28 cellular contexts compared by ENCODE assay signal in genomic region chr4:141432000-141432712, GRCh38.
DNase-seq lines count a peak whose midpoint lies in the region; ATAC-seq, FAIRE-seq and TF ChIP-seq lines count a peak whose summit lies in the region.
"Had no signal": no experiment of that assay in that cellular context is flagged by ENCODE, and none has a peak within 500 bp of the region (broad histone marks: within the 10 kb centered on the region; RNA-seq: fewer than 3 reads in every experiment).

No MANE protein-coding gene starts in this region.

- H3K4me1 ChIP-seq in liver (ENCODE audit: control insufficient read depth in 4 of 4, insufficient read depth in 4 of 4, low read length in 3 of 4), result no peaks in the 10 kb centered on the region
- no peaks in the 10 kb centered on the region for H3K4me1 ChIP-seq in HepG2 (ENCODE audit: insufficient read depth, low read length)
- H3K4me1 ChIP-seq in neuronal stem cell (ENCODE audit: control insufficient read depth in 2 of 2, insufficient read depth in 1 of 2, low read depth in 1 of 2, low read length in 2 of 2), result no peaks in the 10 kb centered on the region
- no peaks in the 10 kb centered on the region for H3K4me1 ChIP-seq in naive thymus-derived CD4-positive, alpha-beta T cell (ENCODE audit: control insufficient read depth in 2 of 2, insufficient read depth in 2 of 2, low read length in 2 of 2)
- H3K4me1 ChIP-seq: BLaER1, lower lobe of right lung, upper lobe of right lung had no signal

- peaks cover 0 to 3% (median 0%) of the 10 kb centered on the region in 11 donors for H3K9me3 Mint-ChIP-seq in naive thymus-derived CD4-positive, alpha-beta T cell

- H2AFZ ChIP-seq in HepG2 (ENCODE audit: low read length), result no peak overlapping the region
- H2AFZ ChIP-seq in neuronal stem cell (ENCODE audit: low read length), result no peak overlapping the region

- no peak overlapping the region for H3K4ac ChIP-seq in neuronal stem cell (ENCODE audit: low read length)

- H3K4me3 Mint-ChIP-seq in naive thymus-derived CD4-positive, alpha-beta T cell, result no peak overlapping the region
- H3K4me3 Mint-ChIP-seq: activated CD8-positive, alpha-beta memory T cell treated with anti-CD3 and anti-CD28 coated beads, Interleukin-2, amount 10 ng/mL, durations not matched to agents 7 days and 5 days; activated T-cell treated with anti-CD3 and anti-CD28 coated beads, Interleukin-2, amount 50 U/mL, for 72 hours; H9; stimulated activated memory B cell treated with anti-CD40 and anti-IgM and Interleukin-4, amounts not matched to agents 10 μg/mL and 1 μg/mL and 100 μg/mL, for 72 hours had no signal

- TF ChIP-seq POLR2A in HepG2 (IDR thresholded peaks at IDR 0.05; ENCODE audit: insufficient read depth in 1 of 2, low read depth in 2 of 2, low read length in 2 of 2), result no peak

- no peaks in the 10 kb centered on the region for H3K36me3 Mint-ChIP-seq in naive thymus-derived CD4-positive, alpha-beta T cell
- H3K36me3 Mint-ChIP-seq: activated CD8-positive, alpha-beta memory T cell treated with anti-CD3 and anti-CD28 coated beads, Interleukin-2, amount 10 ng/mL, durations not matched to agents 7 days and 5 days; stimulated activated memory B cell treated with anti-CD40 and anti-IgM and Interleukin-4, amounts not matched to agents 10 μg/mL and 1 μg/mL and 100 μg/mL, for 72 hours had no signal

- no peak overlapping the region for H3K27ac Mint-ChIP-seq in naive thymus-derived CD4-positive, alpha-beta T cell
- H3K27ac Mint-ChIP-seq: activated CD8-positive, alpha-beta memory T cell treated with anti-CD3 and anti-CD28 coated beads, Interleukin-2, amount 10 ng/mL, durations not matched to agents 7 days and 5 days; activated T-cell treated with anti-CD3 and anti-CD28 coated beads, Interleukin-2, amount 50 U/mL, for 72 hours; H9; stimulated activated memory B cell treated with anti-CD40 and anti-IgM and Interleukin-4, amounts not matched to agents 10 μg/mL and 1 μg/mL and 100 μg/mL, for 72 hours had no signal

- H2BK15ac ChIP-seq in neuronal stem cell (ENCODE audit: low read length), result no peak overlapping the region

- H3K79me2 ChIP-seq in HepG2 (ENCODE audit: insufficient read depth, low read length), result no peaks in the 10 kb centered on the region

- TF ChIP-seq RAD21 in liver (IDR thresholded peaks at IDR 0.05) (no peak), HepG2 (CRISPR knock-in tag; IDR thresholded peaks at IDR 0.05) (no peak)

- no peak overlapping the region for H4K91ac ChIP-seq in neuronal stem cell (ENCODE audit: low read depth, low read length, poor library complexity)

- no peaks in the 10 kb centered on the region for H3K4me1 Mint-ChIP-seq in naive thymus-derived CD4-positive, alpha-beta T cell
- H3K4me1 Mint-ChIP-seq: activated CD8-positive, alpha-beta memory T cell treated with anti-CD3 and anti-CD28 coated beads, Interleukin-2, amount 10 ng/mL, durations not matched to agents 7 days and 5 days; H9; stimulated activated memory B cell treated with anti-CD40 and anti-IgM and Interleukin-4, amounts not matched to agents 10 μg/mL and 1 μg/mL and 100 μg/mL, for 72 hours had no signal

- H2BK120ac ChIP-seq in neuronal stem cell (ENCODE audit: low read depth, low read length), result no peak overlapping the region

- no peaks in the 10 kb centered on the region for H3K9me3 ChIP-seq in liver (ENCODE audit: control insufficient read depth in 4 of 4, low read length in 3 of 4)
- H3K9me3 ChIP-seq in HepG2 (ENCODE audit: low read length), result no peaks in the 10 kb centered on the region
- no peaks in the 10 kb centered on the region for H3K9me3 ChIP-seq in neuronal stem cell (replicated peaks in 1 of 2; ENCODE audit: control insufficient read depth in 2 of 2, insufficient read depth in 1 of 2, low read depth in 1 of 2, low read length in 2 of 2)
- no peaks in the 10 kb centered on the region for H3K9me3 ChIP-seq in naive thymus-derived CD4-positive, alpha-beta T cell (ENCODE audit: control insufficient read depth in 2 of 3, low read length in 3 of 3)
- H3K9me3 ChIP-seq: BLaER1, lower lobe of right lung, upper lobe of right lung had no signal

- no peak overlapping the region for H2AK5ac ChIP-seq in neuronal stem cell (ENCODE audit: low read depth, low read length)

- POLR2A ChIA-PET in HepG2 (lab: Yijun Ruan, JAX), result no interaction called here
- POLR2A ChIA-PET in naive thymus-derived CD4-positive, alpha-beta T cell (lab: Charles Lee), result no interaction called here

- no peak overlapping the region for H3K4me2 ChIP-seq in HepG2 (ENCODE audit: low read depth, low read length)
- H3K4me2 ChIP-seq in neuronal stem cell (ENCODE audit: insufficient read depth, low read length, poor library complexity, severe bottlenecking), result no peak overlapping the region
- H3K4me2 ChIP-seq: BLaER1 had no signal

- no peaks in the 10 kb centered on the region for H3K36me3 ChIP-seq in liver (ENCODE audit: control insufficient read depth in 4 of 4, insufficient read depth in 3 of 4, low read depth in 1 of 4, low read length in 3 of 4)
- no peaks in the 10 kb centered on the region for H3K36me3 ChIP-seq in HepG2 (replicated peaks in 1 of 2; ENCODE audit: control insufficient read depth in 1 of 2, insufficient read depth in 2 of 2, low read length in 2 of 2)
- no peaks in the 10 kb centered on the region for H3K36me3 ChIP-seq in neuronal stem cell (replicated peaks in 1 of 2; ENCODE audit: control insufficient read depth in 2 of 2, insufficient read depth in 2 of 2, low read length in 2 of 2)
- no peaks in the 10 kb centered on the region for H3K36me3 ChIP-seq in naive thymus-derived CD4-positive, alpha-beta T cell (ENCODE audit: control insufficient read depth in 2 of 3, insufficient read depth in 3 of 3, low read length in 3 of 3)
- H3K36me3 ChIP-seq: BLaER1, lower lobe of right lung, upper lobe of right lung had no signal

- H3K27me3 ChIP-seq in liver (ENCODE audit: control insufficient read depth in 4 of 4, insufficient read depth in 4 of 4, low read length in 3 of 4) (no peaks in the 10 kb centered on the region), HepG2 (ENCODE audit: control insufficient read depth in 1 of 2, insufficient read depth in 2 of 2, low read length in 2 of 2) (no peaks in the 10 kb centered on the region; a peak in 1 of 5 replicates), neuronal stem cell (ENCODE audit: control insufficient read depth in 3 of 3, insufficient read depth in 3 of 3, low read depth in 1 of 3, low read length in 3 of 3) (peaks cover 0 to 2% (median 0%) of the 10 kb centered on the region in 3 experiments)
- H3K27me3 ChIP-seq in naive thymus-derived CD4-positive, alpha-beta T cell (ENCODE audit: control insufficient read depth in 2 of 2, insufficient read depth in 2 of 2, low read length in 2 of 2), result no peaks in the 10 kb centered on the region
- H3K27me3 ChIP-seq: BLaER1, upper lobe of right lung had no signal

- no peak overlapping the region for H2BK5ac ChIP-seq in neuronal stem cell (ENCODE audit: low read length)

- intact Hi-C loops in HepG2 (cut with micrococcal nuclease; ENCODE audit: unreplicated experiment), result loop anchor here (10.0 kb wide), 1 partner anchor 987 kb away; no protein-coding TSS in a partner anchor
- intact Hi-C loops in naive thymus-derived CD4-positive, alpha-beta T cell (cut with micrococcal nuclease), result no loop called here

- H3K27ac ChIP-seq in liver (ENCODE audit: low read depth in 1 of 2, low read length in 2 of 2), result no peak overlapping the region
- no peak overlapping the region for H3K27ac ChIP-seq in HepG2 (ENCODE audit: extremely low read length, insufficient read depth, low read length)
- no peak overlapping the region for H3K27ac ChIP-seq in neuronal stem cell (replicated peaks; ENCODE audit: low read length)
- H3K27ac ChIP-seq in naive thymus-derived CD4-positive, alpha-beta T cell (ENCODE audit: low read depth, low read length), result no peak overlapping the region
- H3K27ac ChIP-seq: BLaER1, lower lobe of right lung, upper lobe of right lung had no signal

- FAIRE-seq in HepG2 (lab: Jason Lieb, UNC), result no peak
- FAIRE-seq: A204.1, GM12891, islet of Langerhans had no signal

- H3K4me3 ChIP-seq in liver (ENCODE audit: low read depth in 1 of 3, low read length in 3 of 3), result no peak overlapping the region
- H3K4me3 ChIP-seq in HepG2 (replicated peaks in 1 of 3; ENCODE audit: insufficient read depth in 1 of 3, low read depth in 2 of 3, low read length in 3 of 3), result no peak overlapping the region
- no peak overlapping the region for H3K4me3 ChIP-seq in astrocyte of the cerebellum (ENCODE audit: low read depth, low read length)
- H3K4me3 ChIP-seq in neuronal stem cell (ENCODE audit: low read length in 2 of 2), result no peak overlapping the region
- H3K4me3 ChIP-seq in naive thymus-derived CD4-positive, alpha-beta T cell (ENCODE audit: low read length), result no peak overlapping the region
- H3K4me3 ChIP-seq: BLaER1, lower lobe of right lung, upper lobe of right lung had no signal

- no TSS peak for BruUV-seq in HepG2 (replicated peaks; lab: Mats Ljungman, UMichigan)

- no peaks in the 10 kb centered on the region for H4K20me1 ChIP-seq in HepG2 (ENCODE audit: insufficient read depth, low read length)
- H4K20me1 ChIP-seq: BLaER1 had no signal

- H3K18ac ChIP-seq in neuronal stem cell (ENCODE audit: low read length), result no peak overlapping the region

- H3K14ac ChIP-seq in neuronal stem cell (ENCODE audit: low read length), result no peak overlapping the region

- H4K8ac ChIP-seq in neuronal stem cell (ENCODE audit: low read depth, low read length), result no peak overlapping the region

- H3K79me1 ChIP-seq in neuronal stem cell (ENCODE audit: low read depth, low read length), result no peaks in the 10 kb centered on the region

- H2BK12ac ChIP-seq in neuronal stem cell (ENCODE audit: low read length), result no peak overlapping the region

- no peak overlapping the region for H3K9ac ChIP-seq in liver (ENCODE audit: low read depth in 1 of 2, low read length in 2 of 2)
- H3K9ac ChIP-seq in HepG2 (ENCODE audit: insufficient read depth, low read depth, low read length), result no peak overlapping the region
- no peak overlapping the region for H3K9ac ChIP-seq in neuronal stem cell (ENCODE audit: low read depth, low read length, poor library complexity)
- H3K9ac ChIP-seq: BLaER1 had no signal

- DNase-seq in HepG2 (ENCODE audit: low spot score), result no peak
- peak; percentile 5 for DNase-seq in astrocyte of the cerebellum (ENCODE audit: low read depth)
- peak; percentile 25 for DNase-seq in glomerular visceral epithelial cell (ENCODE audit: extremely low spot score)
- DNase-seq in NCI-H510A (lab: John Stamatoyannopoulos, UW), result no peak
- DNase-seq in stimulated activated CD8-positive, alpha-beta memory T cell treated with anti-CD3 and anti-CD28 coated beads, Interleukin-4, amount 100 ng/mL, for 48 hours, result no peak
- DNase-seq in neuronal stem cell (ENCODE audit: low spot score), result no peak
- no peak for DNase-seq in naive thymus-derived CD4-positive, alpha-beta T cell
- DNase-seq: activated CD4-positive, alpha-beta T cell treated with anti-CD3 and anti-CD28 coated beads for 48 hours; activated CD8-positive, alpha-beta memory T cell treated with anti-CD3 and anti-CD28 coated beads, Interleukin-2, amount 10 ng/mL, durations not matched to agents 7 days and 5 days; activated naive CD4-positive, alpha-beta T cell treated with Interleukin-2 at 50 U/mL for 16 hours; activated T-cell treated with anti-CD3 and anti-CD28 coated beads, Interleukin-2, amount 50 U/mL, for 72 hours; amygdala; central memory CD4-positive, alpha-beta T cell; DMS79; H9; lower lobe of right lung; NCI-H1105 treated with DMSO at 0.1 percent for 48 hours; NCI-H2029 treated with DMSO at 0.1 percent for 48 hours; NCI-H2227 treated with DMSO at 0.1 percent for 48 hours; stimulated activated CD4-positive, alpha-beta T cell treated with anti-CD3 and anti-CD28 coated beads, Interleukin-2, amount 100 ng/mL, for 48 hours; upper lobe of right lung had no signal

- H3K27me3 Mint-ChIP-seq in naive thymus-derived CD4-positive, alpha-beta T cell, result peaks cover 0 to 4% (median 0%) of the 10 kb centered on the region in 5 donors
- H3K27me3 Mint-ChIP-seq: activated CD8-positive, alpha-beta memory T cell treated with anti-CD3 and anti-CD28 coated beads, Interleukin-2, amount 10 ng/mL, durations not matched to agents 7 days and 5 days; stimulated activated memory B cell treated with anti-CD40 and anti-IgM and Interleukin-4, amounts not matched to agents 10 μg/mL and 1 μg/mL and 100 μg/mL, for 72 hours had no signal

- CTCF ChIA-PET in HepG2 (lab: Yijun Ruan, JAX; ENCODE audit: low intra/inter-chr PET ratio, low total read pairs), result no interaction called here
- CTCF ChIA-PET in naive thymus-derived CD4-positive, alpha-beta T cell (lab: Charles Lee), result no interaction called here

- ATAC-seq in HepG2, result no peak
- no peak for ATAC-seq in naive thymus-derived CD4-positive, alpha-beta T cell
- ATAC-seq: activated CD8-positive, alpha-beta memory T cell treated with anti-CD3 and anti-CD28 coated beads, Interleukin-2, amount 10 ng/mL, durations not matched to agents 7 days and 5 days; activated T-cell treated with anti-CD3 and anti-CD28 coated beads, Interleukin-2, amount 50 U/mL, for 72 hours; lower lobe of right lung; Right ventricle myocardium inferior; stimulated activated memory B cell treated with anti-CD40 and anti-IgM and Interleukin-4, amounts not matched to agents 10 μg/mL and 1 μg/mL and 100 μg/mL, for 72 hours; upper lobe of right lung had no signal

- in situ Hi-C loops in HepG2 (cut with HindIII; ENCODE audit: extremely low pct_ligation_motif_present, low pct_unique_long_range_greater_than_20kb), result no loop called here
- in situ Hi-C loops in astrocyte of the cerebellum (cut with HindIII; ENCODE audit: low sequenced_read_pairs), result no loop called here

- TF ChIP-seq CTCF in liver (IDR thresholded peaks at IDR 0.05; ENCODE audit: low read depth, low read length, missing input control) (no peak), HepG2 (CRISPR knock-in tag; IDR thresholded peaks at IDR 0.05) (no peak), astrocyte of the cerebellum (IDR thresholded peaks at IDR 0.05; ENCODE audit: low read depth, low read length, missing control alignments) (no peak)

- H3K23ac ChIP-seq in neuronal stem cell (ENCODE audit: low read depth, low read length, poor library complexity), result no peak overlapping the region

- TF ChIP-seq EP300 in HepG2 (IDR thresholded peaks at IDR 0.05; ENCODE audit: low read depth in 2 of 2, low read length in 2 of 2), result no peak
- no peak for TF ChIP-seq EP300 in HepG2 (CRISPR knock-in tag; IDR thresholded peaks at IDR 0.05; ENCODE audit: borderline replicate concordance)

- 23% methylated on average over 2 of the region's 2 CpGs for WGBS in liver
- 4% methylated on average over 2 of the region's 2 CpGs for WGBS in HepG2 (ENCODE audit: low lambda C conversion rate)
- WGBS in neuronal stem cell (ENCODE audit: extremely low coverage in 2 of 2, insufficient read length in 2 of 2, insufficient replicate concordance in 1 of 2), 2 donors, result no CpG with 5 or more reads among the region's 2 CpGs

Comparison
In these comparisons a context has a peak if more than half of its experiments do, and no peak if none do; other contexts are left out.
1. DNase-seq: peak in astrocyte of the cerebellum (single experiment) and glomerular visceral epithelial cell (single experiment); none in HepG2 (single experiment), NCI-H510A (single experiment), stimulated activated CD8-positive, alpha-beta memory T cell treated with anti-CD3 and anti-CD28 coated beads, Interleukin-4, amount 100 ng/mL, for 48 hours (single experiment), neuronal stem cell (single experiment) and naive thymus-derived CD4-positive, alpha-beta T cell (0 of 9).